Comparison of ENCODE assay signal across 12 cellular contexts in the genomic region with DNA sequence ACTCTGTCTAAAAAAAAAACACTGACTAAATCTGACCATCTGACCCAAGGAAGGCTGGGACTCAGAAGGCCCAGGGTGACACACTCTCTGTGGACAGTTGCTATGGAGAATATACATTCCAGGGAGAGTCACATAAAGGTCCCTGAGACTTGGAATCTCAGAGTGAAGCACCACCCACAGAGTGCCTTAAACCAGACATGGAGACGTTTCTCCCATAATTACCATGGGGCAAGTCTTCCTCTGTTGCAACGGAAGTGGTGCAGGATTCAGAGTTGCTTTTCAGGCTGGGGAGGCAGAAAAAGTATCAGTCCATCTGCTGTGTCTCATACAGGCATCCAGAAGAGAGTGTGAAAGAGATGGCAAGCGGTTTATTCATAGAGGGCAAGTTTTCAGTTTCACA. TPM values are rescaled to one million over a fixed set of nuclear protein-coding genes. Genes with fewer than 3 reads are reported as not detected.
A peak's percentile ranks its signal among the peaks of the same experiment; 100 is the strongest.
DNase-seq lines count a peak whose midpoint lies in the region; ATAC-seq and TF ChIP-seq lines count a peak whose summit lies in the region.
"Had no signal": no experiment of that assay in that cellular context is flagged by ENCODE, and none has a peak within 500 bp of the region (broad histone marks: within the 10 kb centered on the region; RNA-seq: fewer than 3 reads in every experiment).

No MANE protein-coding gene starts in this region.

- intact Hi-C loops in OCI-LY7 (cut with micrococcal nuclease; ENCODE audit: unreplicated experiment) = loop anchor here (5.0 kb wide), 2 partner anchors 208 to 223 kb away; no protein-coding TSS in a partner anchor

- H3K27me3 Mint-ChIP-seq in mesothelial cell of epicardium (ENCODE audit: low read depth) = peaks cover 5% of the 10 kb centered on the region

- H3K4me1 ChIP-seq in OCI-LY7 (ENCODE audit: insufficient read depth, low read length, poor library complexity, severe bottlenecking) (no peaks in the 10 kb centered on the region), hepatocyte (ENCODE audit: insufficient read depth) (no peaks in the 10 kb centered on the region)
- H3K4me1 ChIP-seq: adrenal gland had no signal

- H2AFZ ChIP-seq in OCI-LY7 (ENCODE audit: low read length) = peak overlapping the region; percentile 23; the same call in 1 of the 2 replicates
- no peak overlapping the region for H2AFZ ChIP-seq in hepatocyte

- H3K4me3 Mint-ChIP-seq in mesothelial cell of epicardium = no peak overlapping the region

- no peaks in the 10 kb centered on the region for H3K9me3 ChIP-seq in OCI-LY7 (ENCODE audit: low read length)
- no peaks in the 10 kb centered on the region for H3K9me3 ChIP-seq in hepatocyte (ENCODE audit: low read depth)
- H3K9me3 ChIP-seq: adrenal gland had no signal

- H3K27ac ChIP-seq in OCI-LY7 (ENCODE audit: low read depth, low read length, poor library complexity, severe bottlenecking) = no peak overlapping the region
- H3K27ac ChIP-seq in hepatocyte = no peak overlapping the region
- H3K27ac ChIP-seq: adrenal gland had no signal

- H3K36me3 ChIP-seq in OCI-LY7 (ENCODE audit: insufficient read depth, low read length) (no peaks in the 10 kb centered on the region), hepatocyte (replicated peaks; ENCODE audit: insufficient read depth, low read depth) (no peaks in the 10 kb centered on the region)
- H3K36me3 ChIP-seq: adrenal gland had no signal

- peaks cover 2% of the 10 kb centered on the region for H3K9me3 Mint-ChIP-seq in mesothelial cell of epicardium

- H3K4me2 ChIP-seq in OCI-LY7 (ENCODE audit: low read length) (no peak overlapping the region), hepatocyte (no peak overlapping the region)

- ATAC-seq in GM21723 (IDR thresholded peaks at IDR 0.05; ENCODE audit: unreplicated experiment) = peak; percentile 36

- TF ChIP-seq CTCF in OCI-LY7 (conservative IDR thresholded peaks at IDR 0.05; ENCODE audit: low read length) (no peak), hepatocyte (IDR thresholded peaks at IDR 0.05; ENCODE audit: poor library complexity) (no peak), mesothelial cell of epicardium (IDR thresholded peaks at IDR 0.05; ENCODE audit: unreplicated experiment) (no peak)

- H3K9me2 ChIP-seq in OCI-LY7 (ENCODE audit: insufficient read depth, low read length) (no peaks in the 10 kb centered on the region), hepatocyte (replicated peaks; ENCODE audit: insufficient read depth) (no peaks in the 10 kb centered on the region)

- peak; percentile 68 for DNase-seq in AG08395 (ENCODE audit: low spot score)
- DNase-seq in OCI-LY7 (ENCODE audit: low spot score) = no peak
- peak; percentile 21 for DNase-seq in hepatocyte (ENCODE audit: low spot score)
- no peak for DNase-seq in midbrain (lab: John Stamatoyannopoulos, UW)
- no peak for DNase-seq in NCI-H1105 (lab: John Stamatoyannopoulos, UW)
- no peak for DNase-seq in OCI-M2 (lab: John Stamatoyannopoulos, UW; ENCODE audit: unreplicated experiment)
- DNase-seq in mesothelial cell of epicardium (ENCODE audit: low spot score in 2 of 2, unreplicated experiment in 2 of 2) = no peak
- DNase-seq: adrenal gland; stimulated activated CD4-positive, alpha-beta T cell treated with anti-CD3 and anti-CD28 coated beads, Interleukin-4, amount 100 ng/mL, for 1 hour had no signal

- H3K4me1 Mint-ChIP-seq in mesothelial cell of epicardium = peaks cover 6% of the 10 kb centered on the region

- H3K79me2 ChIP-seq in OCI-LY7 (ENCODE audit: insufficient read depth, low read depth, low read length) (no peaks in the 10 kb centered on the region), hepatocyte (no peaks in the 10 kb centered on the region)

- no TSS peak for BruUV-seq in OCI-LY7 (replicated peaks; lab: Mats Ljungman, UMichigan)

- POLR2A ChIA-PET in OCI-LY7 (lab: Charles Lee) = no interaction called here

- WGBS in hepatocyte (ENCODE audit: low lambda C conversion rate, missing lambda C conversion rate) = 57% methylated on average over 3 of the region's 3 CpGs

- H3K36me3 Mint-ChIP-seq in mesothelial cell of epicardium = no peaks in the 10 kb centered on the region

- no peak overlapping the region for H3K27ac Mint-ChIP-seq in mesothelial cell of epicardium

- H3K27me3 ChIP-seq in hepatocyte = no peaks in the 10 kb centered on the region

- no peaks in the 10 kb centered on the region for H4K20me1 ChIP-seq in OCI-LY7 (ENCODE audit: insufficient read depth, low read length)
- no peaks in the 10 kb centered on the region for H4K20me1 ChIP-seq in hepatocyte (ENCODE audit: insufficient read depth, poor library complexity, severe bottlenecking)

- CTCF ChIA-PET in OCI-LY7 (lab: Charles Lee; ENCODE audit: unreplicated experiment) = no interaction called here

- H3K4me3 ChIP-seq in OCI-LY7 (ENCODE audit: low read depth, low read length, poor library complexity, severe bottlenecking) (no peak overlapping the region), hepatocyte (no peak overlapping the region)
- H3K4me3 ChIP-seq: adrenal gland had no signal

RNA-seq across cellular contexts. Expression of gene SLN, which starts 58.7 kb away (rescaled TPM):
- total RNA-seq in OCI-LY7 (2014; rRNA removed; shearing (Covaris generic)) = not detected in 2 replicates
- total RNA-seq in OCI-LY7 (2022) (not detected in 2 replicates), hepatocyte (3.1 and 13.7 TPM in 2 replicates), mesothelial cell of epicardium (not detected in 3 replicates)
- polyA plus RNA-seq in hepatocyte = 15.8 and 56.5 TPM in 2 replicates
- total RNA-seq: T-helper 1 cell treated with Interleukin-12 subunit alpha and Interleukin-12 subunit beta and Interleukin-4 antibody, amounts not matched to agents 30 ng/mL and 1 ng/mL, for 36 hours had no signal
- polyA plus RNA-seq: neural cell had no signal

Comparison
In these comparisons a context has a peak if more than half of its experiments do, and no peak if none do; other contexts are left out.
1. DNase-seq: peak in AG08395 (single experiment) and hepatocyte (single experiment); none in OCI-LY7 (single experiment), midbrain (single experiment), NCI-H1105 (single experiment), OCI-M2 (single experiment) and mesothelial cell of epicardium (0 of 2).